ENCODE assay signal across 1 cellular context in genomic region chr3:168859143-168859542, GRCh38.
TF ChIP-seq lines count a peak whose summit lies in the region.

No MANE protein-coding gene starts in this region.

TF ChIP-seq in HepG2, 621 proteins besides CTCF, POLR2A, EP300 and RAD21 (continued from another document):
- TF ChIP-seq ZNF441 (CRISPR knock-in tag; IDR thresholded peaks at IDR 0.05; ENCODE audit: borderline replicate concordance) (no peak), GTF2F1 (IDR thresholded peaks at IDR 0.05; ENCODE audit: low read length) (no peak), SNRNP70 (IDR thresholded peaks at IDR 0.05; ENCODE audit: low read depth, low read length) (no peak), UBTF (CRISPR knock-in tag; IDR thresholded peaks at IDR 0.05) (no peak), ZNF652 (CRISPR knock-in tag; IDR thresholded peaks at IDR 0.05; ENCODE audit: borderline replicate concordance, low read depth) (no peak), KLF6 (CRISPR knock-in tag; IDR thresholded peaks at IDR 0.05) (no peak), ZNF34 (CRISPR knock-in tag; IDR thresholded peaks at IDR 0.05; ENCODE audit: borderline replicate concordance) (no peak), BORCS8-MEF2B (CRISPR knock-in tag; IDR thresholded peaks at IDR 0.05) (no peak), KMT2A (CRISPR knock-in tag; IDR thresholded peaks at IDR 0.05) (no peak), RFX1 (IDR thresholded peaks at IDR 0.05) (no peak)
